In genomic region chr7:100367676-100368613, GRCh38 we compare ENCODE assay signal across 11 cellular contexts. TPM values are rescaled to one million over a fixed set of nuclear protein-coding genes. Genes with fewer than 3 reads are reported as not detected.
A peak's percentile ranks its signal among the peaks of the same experiment; 100 is the strongest.
DNase-seq lines count a peak whose midpoint lies in the region; ATAC-seq and TF ChIP-seq lines count a peak whose summit lies in the region.
"Had no signal": no experiment of that assay in that cellular context is flagged by ENCODE, and none has a peak within 500 bp of the region (broad histone marks: within the 10 kb centered on the region; RNA-seq: fewer than 3 reads in every experiment).

No MANE protein-coding gene starts in this region.

- H3K27ac ChIP-seq in OCI-LY3 (ENCODE audit: low read length) (peak overlapping the region; percentile 98), duodenal mucosa (ENCODE audit: low read depth, low read length) (peak overlapping the region; percentile 15), psoas muscle (peak overlapping the region; percentile 30), neuronal stem cell (replicated peaks; ENCODE audit: low read length) (no peak overlapping the region)

- H3K9ac ChIP-seq in OCI-LY3 (ENCODE audit: low read length) (peak overlapping the region; percentile 50; the same call in 1 of the 2 replicates), duodenal mucosa (ENCODE audit: low read depth in 1 of 2, low read length in 2 of 2) (no peak overlapping the region), neuronal stem cell (ENCODE audit: low read depth, low read length, poor library complexity) (no peak overlapping the region)

- no peaks in the 10 kb centered on the region for H3K79me2 ChIP-seq in OCI-LY3 (ENCODE audit: low read length)

- no peaks in the 10 kb centered on the region for H3K79me1 ChIP-seq in neuronal stem cell (ENCODE audit: low read depth, low read length)

- no peak overlapping the region for H3K18ac ChIP-seq in neuronal stem cell (ENCODE audit: low read length)

- peak overlapping the region; percentile 45 for H3K4me2 ChIP-seq in OCI-LY3 (ENCODE audit: low read length)
- H3K4me2 ChIP-seq in neuronal stem cell (ENCODE audit: insufficient read depth, low read length, poor library complexity, severe bottlenecking): no peak overlapping the region

- H2AFZ ChIP-seq in OCI-LY3 (ENCODE audit: low read depth, low read length) (no peak overlapping the region), neuronal stem cell (ENCODE audit: low read length) (no peak overlapping the region)

- no peak overlapping the region for H2BK12ac ChIP-seq in neuronal stem cell (ENCODE audit: low read length)

- no peak overlapping the region for H2AK5ac ChIP-seq in neuronal stem cell (ENCODE audit: low read depth, low read length)

- H3K9me3 ChIP-seq in OCI-LY3 (ENCODE audit: insufficient read depth, low read length): no peaks in the 10 kb centered on the region
- no peaks in the 10 kb centered on the region for H3K9me3 ChIP-seq in duodenal mucosa (ENCODE audit: control insufficient read depth in 1 of 2, low read length in 2 of 2)
- H3K9me3 ChIP-seq in psoas muscle: no peaks in the 10 kb centered on the region
- no peaks in the 10 kb centered on the region for H3K9me3 ChIP-seq in neuronal stem cell (replicated peaks in 1 of 2; ENCODE audit: control insufficient read depth in 2 of 2, insufficient read depth in 1 of 2, low read depth in 1 of 2, low read length in 2 of 2)

- H3K4me3 ChIP-seq in OCI-LY3 (ENCODE audit: low read length) (no peak overlapping the region), duodenal mucosa (ENCODE audit: low read depth in 1 of 2, low read length in 2 of 2) (no peak overlapping the region), psoas muscle (no peak overlapping the region), neuronal stem cell (ENCODE audit: low read length in 2 of 2) (no peak overlapping the region)

- WGBS in psoas muscle, 3 donors: 81 to 90% (median 82%) methylated on average over 12 of the region's 12 CpGs
- no CpG with 5 or more reads among the region's 12 CpGs for WGBS in neuronal stem cell (ENCODE audit: extremely low coverage in 2 of 2, insufficient read length in 2 of 2, insufficient replicate concordance in 1 of 2), 2 donors

- ATAC-seq in psoas muscle (no peak), GM21576 (IDR thresholded peaks at IDR 0.05; ENCODE audit: unreplicated experiment) (no peak), GM19455 (IDR thresholded peaks at IDR 0.05; ENCODE audit: unreplicated experiment) (no peak)
- ATAC-seq: activated CD4-positive, CD25-positive, alpha-beta regulatory T cell treated with anti-CD3 and anti-CD28 coated beads, Interleukin-2, amount 50 U/mL, for 24 hours had no signal

- H4K91ac ChIP-seq in neuronal stem cell (ENCODE audit: low read depth, low read length, poor library complexity): no peak overlapping the region

- intact Hi-C loops in psoas muscle (cut with DNase I): no loop called here

- TF ChIP-seq CTCF in GM12873 (IDR thresholded peaks at IDR 0.05; ENCODE audit: insufficient read depth, low read depth, low read length, missing control alignments) (peak; percentile 26), OCI-LY3 (IDR thresholded peaks at IDR 0.05; ENCODE audit: low read depth, low read length) (no peak), psoas muscle (IDR thresholded peaks at IDR 0.05) (no peak)

- H4K20me1 ChIP-seq in OCI-LY3 (ENCODE audit: insufficient read depth, low read length): no peaks in the 10 kb centered on the region

- no peak overlapping the region for H2BK120ac ChIP-seq in neuronal stem cell (ENCODE audit: low read depth, low read length)

- H3K4me1 ChIP-seq in OCI-LY3 (ENCODE audit: low read length) (peaks cover 78% of the 10 kb centered on the region), duodenal mucosa (ENCODE audit: control insufficient read depth in 1 of 2, insufficient read depth in 2 of 2, low read length in 2 of 2) (peaks cover 8% of the 10 kb centered on the region in 2 donors), psoas muscle (no peaks in the 10 kb centered on the region), neuronal stem cell (ENCODE audit: control insufficient read depth in 2 of 2, insufficient read depth in 1 of 2, low read depth in 1 of 2, low read length in 2 of 2) (peaks cover 9 to 10% of the 10 kb centered on the region in 2 donors)

- H3K4ac ChIP-seq in neuronal stem cell (ENCODE audit: low read length): no peak overlapping the region

- H3K23ac ChIP-seq in neuronal stem cell (ENCODE audit: low read depth, low read length, poor library complexity): no peak overlapping the region

- no peak overlapping the region for H4K8ac ChIP-seq in neuronal stem cell (ENCODE audit: low read depth, low read length)

- no peak overlapping the region for H3K14ac ChIP-seq in neuronal stem cell (ENCODE audit: low read length)

- peak in 1 of 2 donors; percentile 51 for DNase-seq in psoas muscle
- no peak for DNase-seq in HPDE6-E6E7 (ENCODE audit: extremely low spot score)
- no peak for DNase-seq in neuronal stem cell (ENCODE audit: low spot score)
- DNase-seq: DMS153, NCI-H1417 treated with DMSO at 0.1 percent for 48 hours had no signal

- peaks cover 17% of the 10 kb centered on the region for H3K36me3 ChIP-seq in OCI-LY3 (replicated peaks; ENCODE audit: low read depth, low read length)
- peaks cover 7 to 12% of the 10 kb centered on the region in 2 donors for H3K36me3 ChIP-seq in duodenal mucosa (ENCODE audit: control insufficient read depth in 1 of 2, insufficient read depth in 2 of 2, low read length in 2 of 2)
- peaks cover 0 to 44% of the 10 kb centered on the region in 2 donors for H3K36me3 ChIP-seq in psoas muscle (ENCODE audit: insufficient read depth in 1 of 2, low read depth in 1 of 2)
- H3K36me3 ChIP-seq in neuronal stem cell (replicated peaks in 1 of 2; ENCODE audit: control insufficient read depth in 2 of 2, insufficient read depth in 2 of 2, low read length in 2 of 2): peaks cover 13 to 50% of the 10 kb centered on the region in 2 donors

- H2BK5ac ChIP-seq in neuronal stem cell (ENCODE audit: low read length): no peak overlapping the region

- no peak overlapping the region for H2BK15ac ChIP-seq in neuronal stem cell (ENCODE audit: low read length)

- H3K27me3 ChIP-seq in OCI-LY3 (ENCODE audit: low read depth, low read length) (no peaks in the 10 kb centered on the region), duodenal mucosa (ENCODE audit: control insufficient read depth in 1 of 2, insufficient read depth in 2 of 2, low read length in 2 of 2) (no peaks in the 10 kb centered on the region), psoas muscle (ENCODE audit: insufficient read depth in 3 of 3, low read length in 2 of 3) (no peaks in the 10 kb centered on the region), neuronal stem cell (ENCODE audit: control insufficient read depth in 3 of 3, insufficient read depth in 3 of 3, low read depth in 1 of 3, low read length in 3 of 3) (no peaks in the 10 kb centered on the region)

RNA-seq across cellular contexts. Expression of gene PILRA, which starts 5.3 kb away (rescaled TPM):
- 1 to 10 TPM; 2.1 to 2.7 (median 2.3) TPM for total RNA-seq in psoas muscle
- polyA plus RNA-seq in psoas muscle: 1 to 10 TPM in 2 of 3 donors, under 1 TPM in 1; 0.93 to 2.8 (median 1.6) TPM
- 4.9 TPM for polyA plus RNA-seq in neuronal stem cell (2013, experiment 1 of 2)
- 5.1 TPM for polyA plus RNA-seq in neuronal stem cell (2013, experiment 2 of 2)

RNA-seq across cellular contexts. Expression of gene PILRB, which starts 10.0 kb away (rescaled TPM):
- total RNA-seq in psoas muscle: 10 to 100 TPM; 11.3 to 19.2 (median 13.4) TPM
- 10 to 100 TPM; 11.2 to 17.9 (median 16.4) TPM for polyA plus RNA-seq in psoas muscle
- polyA plus RNA-seq in neuronal stem cell (2013, experiment 1 of 2): 19.3 TPM
- polyA plus RNA-seq in neuronal stem cell (2013, experiment 2 of 2): 18.7 TPM
